In genomic region chr18:34880882-34881852, GRCh38 we compare ENCODE assay signal across 11 cellular contexts.
DNase-seq lines count a peak whose midpoint lies in the region; ATAC-seq, FAIRE-seq and TF ChIP-seq lines count a peak whose summit lies in the region.
"Had no signal": no experiment of that assay in that cellular context is flagged by ENCODE, and none has a peak within 500 bp of the region (broad histone marks: within the 10 kb centered on the region; RNA-seq: fewer than 3 reads in every experiment).

No MANE protein-coding gene starts in this region.

- H3K4me2 ChIP-seq in GM23248 (ENCODE audit: unreplicated experiment), result no peak overlapping the region

- H3K9me2 ChIP-seq in GM23248 (ENCODE audit: insufficient read depth), result no peaks in the 10 kb centered on the region

- H3K36me3 ChIP-seq in GM23248 (ENCODE audit: low read depth) (no peaks in the 10 kb centered on the region), RWPE2 (ENCODE audit: low read depth) (no peaks in the 10 kb centered on the region), gastrocnemius medialis (no peaks in the 10 kb centered on the region)

- H2AFZ ChIP-seq in GM23248, result no peak overlapping the region

- TF ChIP-seq CTCF in RWPE2 (IDR thresholded peaks at IDR 0.05; ENCODE audit: poor library complexity, severe bottlenecking) (peak; percentile 22), gastrocnemius medialis (IDR thresholded peaks at IDR 0.05 in 4 of 5, conservative IDR thresholded peaks at IDR 0.05 in 1 of 5) (peak in 4 of 5 experiments; percentile 17 to 46 (median 36)), endothelial cell (IDR thresholded peaks at IDR 0.05; ENCODE audit: unreplicated experiment) (no peak)

- ATAC-seq in RWPE2 (ENCODE audit: low read depth), result no peak
- ATAC-seq in gastrocnemius medialis, result peak; percentile 94 to 95
- no peak for ATAC-seq in HG02763 (IDR thresholded peaks at IDR 0.05; ENCODE audit: unreplicated experiment)
- ATAC-seq in HG03457 (IDR thresholded peaks at IDR 0.05; ENCODE audit: unreplicated experiment), result no peak
- ATAC-seq in activated CD8-positive, alpha-beta T cell treated with anti-CD3 and anti-CD28 coated beads, Interleukin-2, amount 10 ng/mL, durations not matched to agents 7 days and 5 days, result no peak
- ATAC-seq: naive thymus-derived CD4-positive, alpha-beta T cell had no signal

- H3K27me3 Mint-ChIP-seq in endothelial cell (ENCODE audit: unreplicated experiment), result no peaks in the 10 kb centered on the region
- H3K27me3 Mint-ChIP-seq in activated CD8-positive, alpha-beta T cell treated with anti-CD3 and anti-CD28 coated beads, Interleukin-2, amount 10 ng/mL, durations not matched to agents 7 days and 5 days (ENCODE audit: low read depth), result no peaks in the 10 kb centered on the region

- DNase-seq in GM23248, result peak; percentile 14
- no peak for DNase-seq in RWPE2 (ENCODE audit: low spot score)
- DNase-seq in frontal cortex (ENCODE audit: low spot score in 2 of 2), result peak in 1 of 2 donors; percentile 13
- DNase-seq in gastrocnemius medialis, result peak; percentile 49 to 72
- DNase-seq in endothelial cell (ENCODE audit: low spot score), result no peak
- no peak for DNase-seq in activated CD8-positive, alpha-beta T cell treated with anti-CD3 and anti-CD28 coated beads, Interleukin-2, amount 10 ng/mL, durations not matched to agents 7 days and 5 days
- DNase-seq: activated effector memory CD4-positive, alpha-beta T cell treated with anti-CD3 and anti-CD28 coated beads, Interleukin-2, amount 50 U/mL, for 16 hours; naive thymus-derived CD4-positive, alpha-beta T cell had no signal

- H3K4me1 Mint-ChIP-seq in endothelial cell (ENCODE audit: unreplicated experiment), result no peaks in the 10 kb centered on the region
- no peaks in the 10 kb centered on the region for H3K4me1 Mint-ChIP-seq in activated CD8-positive, alpha-beta T cell treated with anti-CD3 and anti-CD28 coated beads, Interleukin-2, amount 10 ng/mL, durations not matched to agents 7 days and 5 days (ENCODE audit: low read depth)

- H3K4me1 ChIP-seq in GM23248 (ENCODE audit: insufficient read depth) (no peaks in the 10 kb centered on the region), RWPE2 (ENCODE audit: insufficient read depth, poor library complexity, severe bottlenecking) (no peaks in the 10 kb centered on the region), gastrocnemius medialis (peaks cover 20 to 33% of the 10 kb centered on the region in 2 donors)

- CTCF ChIA-PET in activated CD8-positive, alpha-beta T cell treated with anti-CD3 and anti-CD28 coated beads, Interleukin-2, amount 10 ng/mL, durations not matched to agents 7 days and 5 days (lab: Charles Lee), result interaction anchor here (1.3 kb wide), 1 partner anchor 15 kb away, joined by 4 read pairs; no protein-coding TSS in a partner anchor

- H3K4me3 Mint-ChIP-seq in endothelial cell (ENCODE audit: unreplicated experiment), result no peak overlapping the region
- no peak overlapping the region for H3K4me3 Mint-ChIP-seq in activated CD8-positive, alpha-beta T cell treated with anti-CD3 and anti-CD28 coated beads, Interleukin-2, amount 10 ng/mL, durations not matched to agents 7 days and 5 days
- H3K4me3 Mint-ChIP-seq: naive thymus-derived CD4-positive, alpha-beta T cell; T-helper 2 cell treated with Interferon-gamma antibody and Interleukin-4, amounts not matched to agents 5 μg/mL and 100 μg/mL, for 36 hours had no signal

- 79 to 89% methylated on average over 4 of the region's 4 CpGs for WGBS in GM23248 (ENCODE audit: low coverage in 1 of 2, low lambda C conversion rate in 2 of 2, missing lambda C conversion rate in 2 of 2), 2 experiments

- in situ Hi-C loops in GM23248 (cut with MboI), result no loop called here
- in situ Hi-C loops in gastrocnemius medialis (cut with MboI; ENCODE audit: low sequenced_read_pairs in 4 of 4), result no loop called here

- H3K36me3 Mint-ChIP-seq in endothelial cell (ENCODE audit: low read depth, unreplicated experiment), result no peaks in the 10 kb centered on the region
- H3K36me3 Mint-ChIP-seq in activated CD8-positive, alpha-beta T cell treated with anti-CD3 and anti-CD28 coated beads, Interleukin-2, amount 10 ng/mL, durations not matched to agents 7 days and 5 days (ENCODE audit: low read depth), result no peaks in the 10 kb centered on the region
- H3K36me3 Mint-ChIP-seq: naive thymus-derived CD4-positive, alpha-beta T cell had no signal

- H3F3A ChIP-seq in GM23248 (ENCODE audit: insufficient read depth), result no peaks in the 10 kb centered on the region

- no peaks in the 10 kb centered on the region for H3K9me3 Mint-ChIP-seq in endothelial cell (ENCODE audit: unreplicated experiment)
- H3K9me3 Mint-ChIP-seq in activated CD8-positive, alpha-beta T cell treated with anti-CD3 and anti-CD28 coated beads, Interleukin-2, amount 10 ng/mL, durations not matched to agents 7 days and 5 days (ENCODE audit: insufficient read depth), result no peaks in the 10 kb centered on the region
- H3K9me3 Mint-ChIP-seq: naive thymus-derived CD4-positive, alpha-beta T cell; T-helper 2 cell treated with Interferon-gamma antibody and Interleukin-4, amounts not matched to agents 5 μg/mL and 100 μg/mL, for 36 hours had no signal

- no peak overlapping the region for H3K9ac ChIP-seq in GM23248

- no peaks in the 10 kb centered on the region for H4K20me1 ChIP-seq in GM23248 (ENCODE audit: insufficient read depth)

- POLR2A ChIA-PET in activated CD8-positive, alpha-beta T cell treated with anti-CD3 and anti-CD28 coated beads, Interleukin-2, amount 10 ng/mL, durations not matched to agents 7 days and 5 days (lab: Charles Lee), result interaction anchor here (0.6 kb wide), 1 partner anchor 21 kb away, joined by 4 read pairs; no protein-coding TSS in a partner anchor

- TF ChIP-seq POLR2A in gastrocnemius medialis (IDR thresholded peaks at IDR 0.05), result peak in 1 of 2 donors; percentile 36

- H3K79me2 ChIP-seq in GM23248 (ENCODE audit: insufficient read depth), result no peaks in the 10 kb centered on the region

- no peak overlapping the region for H3K27ac ChIP-seq in GM23248
- H3K27ac ChIP-seq in RWPE2 (ENCODE audit: poor library complexity, severe bottlenecking), result no peak overlapping the region
- peak overlapping the region; percentile 84 to 88 (median 86) for H3K27ac ChIP-seq in gastrocnemius medialis

- H3K27me3 ChIP-seq in GM23248 (replicated peaks; ENCODE audit: insufficient read depth), result no peaks in the 10 kb centered on the region
- peaks cover 5% of the 10 kb centered on the region for H3K27me3 ChIP-seq in RWPE2 (ENCODE audit: insufficient read depth, poor library complexity, severe bottlenecking)
- H3K27me3 ChIP-seq in gastrocnemius medialis, result no peaks in the 10 kb centered on the region

- H3K9me3 ChIP-seq in GM23248 (ENCODE audit: low read depth), result no peaks in the 10 kb centered on the region
- H3K9me3 ChIP-seq in RWPE2 (ENCODE audit: severe bottlenecking), result no peaks in the 10 kb centered on the region
- H3K9me3 ChIP-seq in gastrocnemius medialis, result no peaks in the 10 kb centered on the region

- H3K4me3 ChIP-seq in GM23248 (no peak overlapping the region), RWPE2 (ENCODE audit: severe bottlenecking) (no peak overlapping the region), gastrocnemius medialis (peak overlapping the region in 2 of 4 donors; percentile 8 to 15)

- intact Hi-C loops in gastrocnemius medialis (cut with DNase I; ENCODE audit: low total_unique reads), result loop anchor here (2.0 to 5.0 kb wide), 4 partner anchors 22 to 261 kb away; partner anchors contain the start of gene MAPRE2

- no peak overlapping the region for H3K27ac Mint-ChIP-seq in endothelial cell (ENCODE audit: unreplicated experiment)
- no peak overlapping the region for H3K27ac Mint-ChIP-seq in activated CD8-positive, alpha-beta T cell treated with anti-CD3 and anti-CD28 coated beads, Interleukin-2, amount 10 ng/mL, durations not matched to agents 7 days and 5 days
- H3K27ac Mint-ChIP-seq: naive thymus-derived CD4-positive, alpha-beta T cell; T-helper 2 cell treated with Interferon-gamma antibody and Interleukin-4, amounts not matched to agents 5 μg/mL and 100 μg/mL, for 36 hours had no signal

- FAIRE-seq in frontal cortex (lab: Jason Lieb, UNC), result peak; percentile 36

Comparison
In these comparisons a context has a peak if more than half of its experiments do, and no peak if none do; other contexts are left out.
1. DNase-seq: peak in GM23248 (single experiment) and gastrocnemius medialis (2 of 2); none in RWPE2 (single experiment), endothelial cell (single experiment) and activated CD8-positive, alpha-beta T cell treated with anti-CD3 and anti-CD28 coated beads, Interleukin-2, amount 10 ng/mL, durations not matched to agents 7 days and 5 days (single experiment).
2. H3K27ac ChIP-seq: peak in gastrocnemius medialis (4 of 4); none in GM23248 (single experiment) and RWPE2 (single experiment).
3. ATAC-seq: peak in gastrocnemius medialis (2 of 2); none in RWPE2 (single experiment), HG02763 (single experiment), HG03457 (single experiment) and activated CD8-positive, alpha-beta T cell treated with anti-CD3 and anti-CD28 coated beads, Interleukin-2, amount 10 ng/mL, durations not matched to agents 7 days and 5 days (single experiment).